ENCODE assay signal across 29 cellular contexts in the genomic region with DNA sequence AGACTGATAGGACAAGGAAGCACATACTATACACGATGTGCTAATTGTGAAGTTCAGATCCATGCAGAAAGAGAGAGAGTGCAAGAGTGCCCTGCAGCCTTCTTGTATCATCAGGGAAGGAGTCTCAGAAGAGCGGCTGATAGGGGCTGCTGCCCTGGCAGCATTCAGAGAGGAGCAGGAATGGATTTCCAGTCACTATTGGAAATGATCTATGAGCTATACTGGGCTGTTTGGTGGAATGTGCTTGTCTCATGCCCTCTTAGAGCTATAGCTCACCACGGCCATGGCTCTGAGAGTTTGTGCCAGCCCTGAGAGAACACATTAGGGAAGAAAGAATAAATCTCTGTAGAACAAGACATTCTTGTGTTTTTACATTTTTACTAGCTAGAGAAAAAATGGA.
DNase-seq lines count a peak whose midpoint lies in the region; ATAC-seq and TF ChIP-seq lines count a peak whose summit lies in the region.
"Had no signal": no experiment of that assay in that cellular context is flagged by ENCODE, and none has a peak within 500 bp of the region (broad histone marks: within the 10 kb centered on the region; RNA-seq: fewer than 3 reads in every experiment).

No MANE protein-coding gene starts in this region.

- intact Hi-C loops in activated CD8-positive, alpha-beta T cell treated with anti-CD3 and anti-CD28 coated beads for 36 hours (cut with micrococcal nuclease) = no loop called here

- no peaks in the 10 kb centered on the region for H3K36me3 ChIP-seq in mesenchymal stem cell (ENCODE audit: control insufficient read depth in 1 of 2, insufficient read depth in 2 of 2, low read depth in 1 of 2, low read length in 2 of 2)
- H3K36me3 ChIP-seq: BE2C; BLaER1; BLaER1 treated with 17β-estradiol and CSF1 and Interleukin-3, amounts not matched to agents 10 nM and 100 nM had no signal

- H3K27ac Mint-ChIP-seq in activated CD8-positive, alpha-beta T cell treated with anti-CD3 and anti-CD28 coated beads for 36 hours = no peak overlapping the region
- H3K27ac Mint-ChIP-seq: B cell; CD14-positive monocyte; CD4-positive, alpha-beta memory T cell; CD4-positive, alpha-beta T cell; CD4-positive, CD25-positive, alpha-beta regulatory T cell; CD8-positive, alpha-beta memory T cell; CD8-positive, alpha-beta T cell had no signal

- H3K14ac ChIP-seq in mesenchymal stem cell (ENCODE audit: low read length in 2 of 2) = no peak overlapping the region

- CTCF ChIA-PET in activated CD8-positive, alpha-beta T cell treated with anti-CD3 and anti-CD28 coated beads for 36 hours (lab: Charles Lee) = interaction anchor here (1.1 kb wide), 1 partner anchor 11 kb away, joined by 3 read pairs; no protein-coding TSS in a partner anchor

- peaks cover 1% of the 10 kb centered on the region for H3K27me3 Mint-ChIP-seq in activated CD8-positive, alpha-beta T cell treated with anti-CD3 and anti-CD28 coated beads for 36 hours
- H3K27me3 Mint-ChIP-seq: B cell; CD4-positive, alpha-beta memory T cell; CD4-positive, alpha-beta T cell; CD4-positive, CD25-positive, alpha-beta regulatory T cell; CD8-positive, alpha-beta memory T cell had no signal

- no peak for ATAC-seq in activated CD8-positive, alpha-beta T cell treated with anti-CD3 and anti-CD28 coated beads for 36 hours
- ATAC-seq: A549; CD8-positive, alpha-beta T cell had no signal

- no peaks in the 10 kb centered on the region for H3K79me1 ChIP-seq in mesenchymal stem cell (replicated peaks; ENCODE audit: low read length, poor library complexity, severe bottlenecking)

- H3K27me3 ChIP-seq in mesenchymal stem cell (ENCODE audit: control insufficient read depth in 1 of 2, insufficient read depth in 1 of 2, low read length in 2 of 2) = no peaks in the 10 kb centered on the region
- H3K27me3 ChIP-seq: BE2C; BLaER1; BLaER1 treated with 17β-estradiol and CSF1 and Interleukin-3, amounts not matched to agents 10 nM and 100 nM had no signal

- POLR2A ChIA-PET in activated CD8-positive, alpha-beta T cell treated with anti-CD3 and anti-CD28 coated beads for 36 hours (lab: Charles Lee) = no interaction called here

- H3K9me3 Mint-ChIP-seq in activated CD8-positive, alpha-beta T cell treated with anti-CD3 and anti-CD28 coated beads for 36 hours = peaks cover 2% of the 10 kb centered on the region
- H3K9me3 Mint-ChIP-seq: CD4-positive, alpha-beta T cell; CD8-positive, alpha-beta T cell had no signal

- no peaks in the 10 kb centered on the region for H3K36me3 Mint-ChIP-seq in activated CD8-positive, alpha-beta T cell treated with anti-CD3 and anti-CD28 coated beads for 36 hours (ENCODE audit: low read depth)
- H3K36me3 Mint-ChIP-seq: CD14-positive monocyte; CD4-positive, alpha-beta memory T cell; CD4-positive, CD25-positive, alpha-beta regulatory T cell; CD8-positive, alpha-beta memory T cell; CD8-positive, alpha-beta T cell had no signal

- H3K4me2 ChIP-seq in mesenchymal stem cell (ENCODE audit: low read length, poor library complexity, severe bottlenecking) = no peak overlapping the region
- H3K4me2 ChIP-seq: A549; BLaER1; BLaER1 treated with 17β-estradiol and CSF1 and Interleukin-3, amounts not matched to agents 10 nM and 100 nM had no signal

- 55% methylated on average over 3 of the region's 3 CpGs for WGBS in mesenchymal stem cell

- H3K4me3 ChIP-seq in mesenchymal stem cell (ENCODE audit: insufficient read depth in 1 of 2, low read depth in 1 of 2, low read length in 2 of 2) = no peak overlapping the region
- H3K4me3 ChIP-seq: A549; BLaER1; BLaER1 treated with 17β-estradiol and CSF1 and Interleukin-3, amounts not matched to agents 10 nM and 100 nM had no signal

- H2BK120ac ChIP-seq in mesenchymal stem cell (ENCODE audit: low read depth, low read length) = no peak overlapping the region

- no peak overlapping the region for H3K27ac ChIP-seq in mesenchymal stem cell (ENCODE audit: low read length, poor library complexity, severe bottlenecking)
- H3K27ac ChIP-seq: 22Rv1; A549; BLaER1; BLaER1 treated with 17β-estradiol and CSF1 and Interleukin-3, amounts not matched to agents 10 nM and 100 nM; C4-2B had no signal

- no peak overlapping the region for H2AK5ac ChIP-seq in mesenchymal stem cell (ENCODE audit: low read length, severe bottlenecking)

- no peak overlapping the region for H3K4me3 Mint-ChIP-seq in activated CD8-positive, alpha-beta T cell treated with anti-CD3 and anti-CD28 coated beads for 36 hours
- H3K4me3 Mint-ChIP-seq: B cell; CD14-positive monocyte; CD4-positive, alpha-beta memory T cell; CD4-positive, alpha-beta T cell; CD4-positive, CD25-positive, alpha-beta regulatory T cell; CD8-positive, alpha-beta memory T cell; CD8-positive, alpha-beta T cell had no signal

- no peaks in the 10 kb centered on the region for H3K4me1 ChIP-seq in mesenchymal stem cell (ENCODE audit: control insufficient read depth, insufficient read depth, low read depth, low read length)
- H3K4me1 ChIP-seq: A549, BE2C, BLaER1, Caco-2 had no signal

- no peak overlapping the region for H2BK15ac ChIP-seq in mesenchymal stem cell (ENCODE audit: low read depth, poor library complexity, severe bottlenecking)

- H3K18ac ChIP-seq in mesenchymal stem cell (ENCODE audit: low read depth in 1 of 2, low read length in 2 of 2) = no peak overlapping the region

- H2BK5ac ChIP-seq in mesenchymal stem cell (ENCODE audit: low read depth, low read length, poor library complexity, severe bottlenecking) = no peak overlapping the region

- H3K9me3 ChIP-seq in mesenchymal stem cell (ENCODE audit: control insufficient read depth, low read length) = no peaks in the 10 kb centered on the region
- H3K9me3 ChIP-seq: A549, BE2C, BLaER1, Caco-2 had no signal

- DNase-seq in mesenchymal stem cell = no peak
- no peak for DNase-seq in activated CD8-positive, alpha-beta T cell treated with anti-CD3 and anti-CD28 coated beads for 36 hours
- DNase-seq: 8988T; ACHN; AML-193; BE2C; C1 segment of cervical spinal cord; Caco-2; Calu3; CD4-positive, alpha-beta memory T cell; CD4-positive, alpha-beta T cell; CD4-positive, CD25-positive, alpha-beta regulatory T cell; CD8-positive, alpha-beta memory T cell; CD8-positive, alpha-beta T cell; COR-L47; DMS 273 treated with DMSO at 0.1 percent for 48 hours; DMS153; DMS53; DMS79; DMS79 treated with DMSO at 0.1 percent for 48 hours; DND-41; EL had no signal

- TF ChIP-seq CTCF in activated CD8-positive, alpha-beta T cell treated with anti-CD3 and anti-CD28 coated beads for 36 hours (IDR thresholded peaks at IDR 0.05) = no peak

- no peak overlapping the region for H3K4ac ChIP-seq in mesenchymal stem cell (ENCODE audit: low read depth in 1 of 2, low read length in 2 of 2)

- peak overlapping the region; percentile 27 for H4K91ac ChIP-seq in mesenchymal stem cell (ENCODE audit: low read length)

- no peak overlapping the region for H3K23ac ChIP-seq in mesenchymal stem cell (ENCODE audit: low read length in 2 of 2)

- no peak overlapping the region for H4K8ac ChIP-seq in mesenchymal stem cell (ENCODE audit: low read length)

- no peaks in the 10 kb centered on the region for H3K4me1 Mint-ChIP-seq in activated CD8-positive, alpha-beta T cell treated with anti-CD3 and anti-CD28 coated beads for 36 hours (ENCODE audit: low read depth)
- H3K4me1 Mint-ChIP-seq: B cell; CD4-positive, alpha-beta memory T cell; CD4-positive, CD25-positive, alpha-beta regulatory T cell; CD8-positive, alpha-beta memory T cell had no signal

- H2AFZ ChIP-seq in mesenchymal stem cell (ENCODE audit: low read depth, low read length) = no peak overlapping the region

- H3K9ac ChIP-seq in mesenchymal stem cell (ENCODE audit: low read length) = no peak overlapping the region
- H3K9ac ChIP-seq: BLaER1; BLaER1 treated with 17β-estradiol and CSF1 and Interleukin-3, amounts not matched to agents 10 nM and 100 nM had no signal

- no peak overlapping the region for H2BK12ac ChIP-seq in mesenchymal stem cell (ENCODE audit: low read length in 2 of 2)
